Comparison of ENCODE assay signal across 8 cellular contexts in genomic region chr20:34877002-34877264, GRCh38. TPM values are rescaled to one million over a fixed set of nuclear protein-coding genes. Genes with fewer than 3 reads are reported as not detected.
DNase-seq lines count a peak whose midpoint lies in the region; ATAC-seq, FAIRE-seq and TF ChIP-seq lines count a peak whose summit lies in the region.

No MANE protein-coding gene starts in this region.

- H2AFZ ChIP-seq in K562 (ENCODE audit: low read depth, low read length), result peak overlapping the region; percentile 62

- H3K27ac ChIP-seq in K562 (ENCODE audit: extremely low read depth, low read depth, low read length), result peak overlapping the region; percentile 85
- peak overlapping the region; percentile 88 for H3K27ac ChIP-seq in lower lobe of right lung

- CTCF ChIA-PET in K562 (lab: Yijun Ruan, JAX; ENCODE audit: low intra/inter-chr PET ratio), result no interaction called here

- H3K27me3 Mint-ChIP-seq in activated naive CD4-positive, alpha-beta T cell treated with anti-CD3 and anti-CD28 coated beads, Interleukin-2, amount 50 U/mL, for 24 hours, result no peaks in the 10 kb centered on the region
- peaks cover 3% of the 10 kb centered on the region for H3K27me3 Mint-ChIP-seq in type B pancreatic cell

- no peaks in the 10 kb centered on the region for H4K20me1 ChIP-seq in K562 (replicated peaks; ENCODE audit: control insufficient read depth, insufficient read depth, low read length)

- POLR2A ChIA-PET in K562 (lab: Yijun Ruan, JAX), result interaction anchor here (0.7 to 2.8 kb wide), 2 partner anchors 10 to 845 kb away, joined by 3 to 14 read pairs; no protein-coding TSS in a partner anchor

- under 1% methylated on average over 12 of the region's 12 CpGs for WGBS in K562 (ENCODE audit: insufficient coverage, low coverage, missing lambda C conversion rate)

- H3K9me3 ChIP-seq in K562 (replicated peaks; ENCODE audit: control insufficient read depth, insufficient read depth, low read depth, low read length) (no peaks in the 10 kb centered on the region), lower lobe of right lung (no peaks in the 10 kb centered on the region)

- no peaks in the 10 kb centered on the region for H3K9me3 Mint-ChIP-seq in activated naive CD4-positive, alpha-beta T cell treated with anti-CD3 and anti-CD28 coated beads, Interleukin-2, amount 50 U/mL, for 24 hours
- H3K9me3 Mint-ChIP-seq in type B pancreatic cell, result no peaks in the 10 kb centered on the region

- H3K27ac Mint-ChIP-seq in activated naive CD4-positive, alpha-beta T cell treated with anti-CD3 and anti-CD28 coated beads, Interleukin-2, amount 50 U/mL, for 24 hours, result peak overlapping the region; percentile 68
- peak overlapping the region; percentile 90 for H3K27ac Mint-ChIP-seq in type B pancreatic cell

- in situ Hi-C loops in K562 (cut with MboI), result no loop called here

- intact Hi-C loops in K562 (cut with micrococcal nuclease) (loop anchor here (10.0 kb wide), 1 partner anchor 388 kb away; no protein-coding TSS in a partner anchor), lower lobe of right lung (cut with DNase I) (no loop called here)

- DNase-seq in activated naive CD4-positive, alpha-beta T cell treated with anti-CD3 and anti-CD28 coated beads, Interleukin-2, amount 50 U/mL, for 16 hours, result no peak
- DNase-seq in K562 (ENCODE audit: extremely low read depth in 1 of 4, low spot score in 3 of 4), result peak in 1 of 4 experiments; percentile 27
- no peak for DNase-seq in lower lobe of right lung
- DNase-seq in type B pancreatic cell (ENCODE audit: extremely low spot score, unreplicated experiment), result no peak
- no peak for DNase-seq in GM19239 (ENCODE audit: insufficient read length, low spot score)
- DNase-seq in ecto neural progenitor cell (ENCODE audit: low spot score), result no peak
- DNase-seq in middle frontal gyrus (ENCODE audit: extremely low spot score, low spot score), result no peak

- peaks cover 2% of the 10 kb centered on the region for H3K36me3 Mint-ChIP-seq in activated naive CD4-positive, alpha-beta T cell treated with anti-CD3 and anti-CD28 coated beads, Interleukin-2, amount 50 U/mL, for 24 hours
- peaks cover 8% of the 10 kb centered on the region for H3K36me3 Mint-ChIP-seq in type B pancreatic cell

- peaks cover 42% of the 10 kb centered on the region in 2 experiments; a peak in 4 of 5 replicates for H3K4me1 ChIP-seq in K562 (replicated peaks in 1 of 2; ENCODE audit: control insufficient read depth in 2 of 2, insufficient read depth in 2 of 2, low read length in 2 of 2)
- H3K4me1 ChIP-seq in lower lobe of right lung, result peaks cover 49% of the 10 kb centered on the region

- H3K4me3 ChIP-seq in K562, result peak overlapping the region; percentile 90
- H3K4me3 ChIP-seq in lower lobe of right lung, result peak overlapping the region; percentile 82

- TF ChIP-seq RAD21 in K562 (CRISPR knock-in tag; conservative IDR thresholded peaks at IDR 0.05 in 1 of 2, IDR thresholded peaks at IDR 0.05 in 1 of 2), result no peak

- TF ChIP-seq CTCF in K562 (IDR thresholded peaks at IDR 0.05 in 2 of 3, conservative IDR thresholded peaks at IDR 0.05 in 1 of 3; ENCODE audit: insufficient read depth in 2 of 3, low read depth in 1 of 3, low read length in 3 of 3) (no peak), lower lobe of right lung (IDR thresholded peaks at IDR 0.05) (no peak), type B pancreatic cell (conservative IDR thresholded peaks at IDR 0.05) (no peak)

- ATAC-seq in K562 (no peak), lower lobe of right lung (no peak)

- peak overlapping the region; percentile 89 to 98 for H3K9ac ChIP-seq in K562 (ENCODE audit: insufficient read depth in 1 of 2, low read depth in 2 of 2, low read length in 2 of 2)

- H3K36me3 ChIP-seq in K562 (ENCODE audit: control insufficient read depth, insufficient read depth, low read length) (peaks cover 13% of the 10 kb centered on the region; the same call in 2 of the 3 replicates), lower lobe of right lung (no peaks in the 10 kb centered on the region)

- FAIRE-seq in K562 (lab: Jason Lieb, UNC), result no peak
- no peak for FAIRE-seq in GM19239 (lab: Jason Lieb, UNC)

- no peak for TF ChIP-seq EP300 in K562 (IDR thresholded peaks at IDR 0.05; ENCODE audit: low read length)

- H3K4me3 Mint-ChIP-seq in activated naive CD4-positive, alpha-beta T cell treated with anti-CD3 and anti-CD28 coated beads, Interleukin-2, amount 50 U/mL, for 24 hours, result peak overlapping the region; percentile 88
- peak overlapping the region; percentile 98 for H3K4me3 Mint-ChIP-seq in type B pancreatic cell

- H3K4me2 ChIP-seq in K562 (ENCODE audit: insufficient read depth, low read length), result peak overlapping the region; percentile 99

- H3K27me3 ChIP-seq in K562 (ENCODE audit: control insufficient read depth in 2 of 2, insufficient read depth in 2 of 2, low read length in 2 of 2) (no peaks in the 10 kb centered on the region; a peak in 1 of 5 replicates), lower lobe of right lung (ENCODE audit: low read depth) (no peaks in the 10 kb centered on the region)

- H3K79me2 ChIP-seq in K562 (ENCODE audit: control insufficient read depth, insufficient read depth, low read length), result peaks cover 47% of the 10 kb centered on the region

- H3K4me1 Mint-ChIP-seq in activated naive CD4-positive, alpha-beta T cell treated with anti-CD3 and anti-CD28 coated beads, Interleukin-2, amount 50 U/mL, for 24 hours, result peaks cover 52% of the 10 kb centered on the region
- H3K4me1 Mint-ChIP-seq in type B pancreatic cell (ENCODE audit: unreplicated experiment), result peaks cover 45% of the 10 kb centered on the region

- TF ChIP-seq POLR2A in K562 (conservative IDR thresholded peaks at IDR 0.05), result no peak

- H3K9me1 ChIP-seq in K562 (ENCODE audit: control insufficient read depth, insufficient read depth, low read length), result no peaks in the 10 kb centered on the region

- BruUV-seq in K562 (replicated peaks; lab: Mats Ljungman, UMichigan), result TSS peak; percentile 73

RNA-seq across cellular contexts. Expression of gene ACSS2, which starts 0.5 kb away (rescaled TPM):
- total RNA-seq in K562 (2011; cell fraction: chromatin; rRNA removed; ENCODE audit: low replicate concordance), result 516 and 596 TPM in 2 replicates
- 361 and 396 TPM in 2 replicates for total RNA-seq in K562 (2011; cell fraction: nucleolus; rRNA removed)
- 372 and 398 TPM in 2 replicates for total RNA-seq in K562 (2011; cell fraction: nucleoplasm; rRNA removed)
- total RNA-seq in K562 (2014; rRNA removed) (94.3 and 97.9 TPM in 2 replicates), K562 (2014; rRNA removed; fragmentation: Illumina TruSeq; extraction: Trizol) (49.5 and 52.9 TPM in 2 replicates), K562 (2015; rRNA removed; fragmentation: Illumina TruSeq; extraction: Trizol) (43.7 and 48.6 TPM in 2 replicates), K562 (2021) (64.0 and 66.2 TPM in 2 replicates), lower lobe of right lung (131 TPM), type B pancreatic cell (ENCODE audit: low replicate concordance) (59.2 and 76.3 TPM in 2 replicates)
- polyA plus RNA-seq in K562 (2011; rRNA removed) (246 and 419 TPM in 2 replicates), K562 (2014; fragmentation: Illumina TruSeq; extraction: Trizol) (64.0 and 77.6 TPM in 2 replicates), K562 (2014; fragmentation: Nextera tagmentation; extraction: Ambion mirVana) (10 to 100 TPM; 21.9 to 26.5 TPM), K562 (2014; rRNA removed) (78.4 and 81.5 TPM in 2 replicates)
- polyA plus RNA-seq in K562 (2011; cell fraction: cytosol; rRNA removed), result 192 and 432 TPM in 2 replicates
- 526 and 978 TPM in 2 replicates for polyA plus RNA-seq in K562 (2011; cell fraction: nucleus; rRNA removed)
- polyA plus RNA-seq in K562 (2012), result 73.5 and 75.8 TPM in 2 replicates
- polyA minus RNA-seq in K562 (2011; rRNA and poly(A)+ RNA removed), result 306 and 390 TPM in 2 replicates
- 144 and 252 TPM in 2 replicates for polyA minus RNA-seq in K562 (2011; cell fraction: cytosol; rRNA and poly(A)+ RNA removed)
- 250 and 495 TPM in 2 replicates for polyA minus RNA-seq in K562 (2011; cell fraction: nucleus; rRNA and poly(A)+ RNA removed)

RNA-seq across cellular contexts. Expression of gene GGT7, which starts 4.3 kb away (rescaled TPM):
- total RNA-seq in K562 (2011; cell fraction: chromatin; rRNA removed; ENCODE audit: low replicate concordance), result 30.9 and 86.1 TPM in 2 replicates
- total RNA-seq in K562 (2011; cell fraction: nucleolus; rRNA removed), result 84.9 and 89.9 TPM in 2 replicates
- 45.7 and 51.5 TPM in 2 replicates for total RNA-seq in K562 (2011; cell fraction: nucleoplasm; rRNA removed)
- total RNA-seq in K562 (2014; rRNA removed) (5.9 and 8.7 TPM in 2 replicates), K562 (2014; rRNA removed; fragmentation: Illumina TruSeq; extraction: Trizol) (1.9 and 2.9 TPM in 2 replicates), K562 (2015; rRNA removed; fragmentation: Illumina TruSeq; extraction: Trizol) (3.1 and 3.3 TPM in 2 replicates), K562 (2021) (16.4 and 18.3 TPM in 2 replicates), lower lobe of right lung (24.0 TPM), type B pancreatic cell (ENCODE audit: low replicate concordance) (34.3 and 62.7 TPM in 2 replicates)
- polyA plus RNA-seq in K562 (2011; rRNA removed) (11.4 and 22.1 TPM in 2 replicates), K562 (2014; fragmentation: Illumina TruSeq; extraction: Trizol) (8.4 and 9.8 TPM in 2 replicates), K562 (2014; fragmentation: Nextera tagmentation; extraction: Ambion mirVana) (under 1 TPM; 0.04 to 0.07 TPM), K562 (2014; rRNA removed) (17.3 and 21.6 TPM in 2 replicates)
- 14.2 and 19.5 TPM in 2 replicates for polyA plus RNA-seq in K562 (2011; cell fraction: cytosol; rRNA removed)
- 77.0 and 120 TPM in 2 replicates for polyA plus RNA-seq in K562 (2011; cell fraction: nucleus; rRNA removed)
- 13.0 and 26.9 TPM in 2 replicates for polyA plus RNA-seq in K562 (2012)
- 3.9 and 5.2 TPM in 2 replicates for polyA minus RNA-seq in K562 (2011; rRNA and poly(A)+ RNA removed)
- polyA minus RNA-seq in K562 (2011; cell fraction: cytosol; rRNA and poly(A)+ RNA removed), result 8.5 and 14.2 TPM in 2 replicates
- 35.8 and 38.2 TPM in 2 replicates for polyA minus RNA-seq in K562 (2011; cell fraction: nucleus; rRNA and poly(A)+ RNA removed)

RNA-seq across cellular contexts. Expression of gene NCOA6, which starts 51.5 kb away (rescaled TPM):
- 25.4 and 45.0 TPM in 2 replicates for total RNA-seq in K562 (2011; cell fraction: chromatin; rRNA removed; ENCODE audit: low replicate concordance)
- total RNA-seq in K562 (2011; cell fraction: nucleolus; rRNA removed), result 13.2 and 16.3 TPM in 2 replicates
- 23.8 and 31.5 TPM in 2 replicates for total RNA-seq in K562 (2011; cell fraction: nucleoplasm; rRNA removed)
- total RNA-seq in K562 (2014; rRNA removed) (5.2 and 8.1 TPM in 2 replicates), K562 (2014; rRNA removed; fragmentation: Illumina TruSeq; extraction: Trizol) (6.7 and 7.8 TPM in 2 replicates), K562 (2015; rRNA removed; fragmentation: Illumina TruSeq; extraction: Trizol) (6.1 and 8.4 TPM in 2 replicates), K562 (2021) (17.3 and 17.7 TPM in 2 replicates), lower lobe of right lung (27.1 TPM), type B pancreatic cell (ENCODE audit: low replicate concordance) (53.9 and 59.5 TPM in 2 replicates)
- polyA plus RNA-seq in K562 (2011; rRNA removed) (9.9 and 12.7 TPM in 2 replicates), K562 (2014; fragmentation: Illumina TruSeq; extraction: Trizol) (18.6 and 25.0 TPM in 2 replicates), K562 (2014; fragmentation: Nextera tagmentation; extraction: Ambion mirVana) (1 to 10 TPM; 8.2 to 9.5 TPM), K562 (2014; rRNA removed) (12.2 TPM in 2 replicates)
- polyA plus RNA-seq in K562 (2011; cell fraction: cytosol; rRNA removed), result 13.6 and 16.0 TPM in 2 replicates
- 10.0 and 12.5 TPM in 2 replicates for polyA plus RNA-seq in K562 (2011; cell fraction: nucleus; rRNA removed)
- 16.1 and 16.6 TPM in 2 replicates for polyA plus RNA-seq in K562 (2012)
- polyA minus RNA-seq in K562 (2011; rRNA and poly(A)+ RNA removed), result 18.4 and 18.5 TPM in 2 replicates
- polyA minus RNA-seq in K562 (2011; cell fraction: cytosol; rRNA and poly(A)+ RNA removed), result 16.5 and 18.4 TPM in 2 replicates
- polyA minus RNA-seq in K562 (2011; cell fraction: nucleus; rRNA and poly(A)+ RNA removed), result 8.5 and 11.3 TPM in 2 replicates
